11 cellular contexts compared by ENCODE assay signal in genomic region chr1:161074676-161075368, GRCh38. TPM values are rescaled to one million over a fixed set of nuclear protein-coding genes. Genes with fewer than 3 reads are reported as not detected.
DNase-seq lines count a peak whose midpoint lies in the region; TF ChIP-seq lines count a peak whose summit lies in the region.
"Had no signal": no experiment of that assay in that cellular context is flagged by ENCODE, and none has a peak within 500 bp of the region (broad histone marks: within the 10 kb centered on the region; RNA-seq: fewer than 3 reads in every experiment).

No MANE protein-coding gene starts in this region.

- peak overlapping the region; percentile 43 for H3K27ac Mint-ChIP-seq in neural progenitor cell

- H3K79me2 ChIP-seq in neural progenitor cell (ENCODE audit: low read depth), result no peaks in the 10 kb centered on the region

- H3K4me3 Mint-ChIP-seq in neural progenitor cell, result no peak overlapping the region
- H3K4me3 Mint-ChIP-seq: activated T-cell treated with anti-CD3 and anti-CD28 coated beads, Interleukin-2, amount 50 U/mL, for 4 hours had no signal

- H3K4me1 ChIP-seq in neural progenitor cell, result no peaks in the 10 kb centered on the region
- H3K4me1 ChIP-seq: gastrocnemius medialis, right atrium auricular region had no signal

- H3K9me3 Mint-ChIP-seq in neural progenitor cell, result peaks cover 3% of the 10 kb centered on the region
- H3K9me3 Mint-ChIP-seq: activated T-cell treated with anti-CD3 and anti-CD28 coated beads, Interleukin-2, amount 50 U/mL, for 4 hours had no signal

- no peaks in the 10 kb centered on the region for H3K9me3 ChIP-seq in WERI-Rb-1 (ENCODE audit: severe bottlenecking)
- no peaks in the 10 kb centered on the region for H3K9me3 ChIP-seq in neural progenitor cell (ENCODE audit: low read depth)
- H3K9me3 ChIP-seq: gastrocnemius medialis, right atrium auricular region had no signal

- H3K27ac ChIP-seq in WERI-Rb-1, result no peak overlapping the region
- no peak overlapping the region for H3K27ac ChIP-seq in neural progenitor cell
- H3K27ac ChIP-seq: gastrocnemius medialis, right atrium auricular region had no signal

- H3K27me3 ChIP-seq in WERI-Rb-1 (ENCODE audit: insufficient read depth, low read depth, severe bottlenecking) (no peaks in the 10 kb centered on the region), neural progenitor cell (no peaks in the 10 kb centered on the region)
- H3K27me3 ChIP-seq: gastrocnemius medialis, right atrium auricular region had no signal

- H4K20me1 ChIP-seq in neural progenitor cell (ENCODE audit: low read depth), result no peaks in the 10 kb centered on the region

- H3K36me3 ChIP-seq in WERI-Rb-1 (no peaks in the 10 kb centered on the region), neural progenitor cell (no peaks in the 10 kb centered on the region)
- H3K36me3 ChIP-seq: gastrocnemius medialis, right atrium auricular region had no signal

- no peak overlapping the region for H3K4me2 ChIP-seq in neural progenitor cell

- peaks cover 15% of the 10 kb centered on the region for H3K4me1 Mint-ChIP-seq in neural progenitor cell

- no peak overlapping the region for H3K9ac ChIP-seq in neural progenitor cell

- H3K36me3 Mint-ChIP-seq in neural progenitor cell, result no peaks in the 10 kb centered on the region
- H3K36me3 Mint-ChIP-seq: CD4-positive, CD25-positive, alpha-beta regulatory T cell had no signal

- H3K27me3 Mint-ChIP-seq in neural progenitor cell (ENCODE audit: insufficient read depth, low read depth), result peaks cover 5% of the 10 kb centered on the region

- no peak overlapping the region for H3K4me3 ChIP-seq in WERI-Rb-1 (ENCODE audit: low read depth, low read length)
- H3K4me3 ChIP-seq in neural progenitor cell, result no peak overlapping the region
- H3K4me3 ChIP-seq: gastrocnemius medialis, right atrium auricular region had no signal

- no peak overlapping the region for H2AFZ ChIP-seq in neural progenitor cell (replicated peaks)

- no peak for TF ChIP-seq CTCF in WERI-Rb-1 (IDR thresholded peaks at IDR 0.05; ENCODE audit: low read depth, low read length)
- no peak for TF ChIP-seq CTCF in neural progenitor cell (IDR thresholded peaks at IDR 0.05)

- no peaks in the 10 kb centered on the region for H3F3A ChIP-seq in neural progenitor cell (ENCODE audit: low read depth)

- DNase-seq in HPDE6-E6E7 (ENCODE audit: extremely low spot score), result peak; percentile 99
- DNase-seq in WERI-Rb-1, result peak; percentile 50
- DNase-seq in neural progenitor cell (ENCODE audit: low spot score), result no peak
- DNase-seq in stimulated activated CD4-positive, alpha-beta T cell treated with anti-CD3 and anti-CD28 coated beads, Interleukin-4, amount 100 ng/mL, for 4 hours, result no peak
- no peak for DNase-seq in mesenteric fat pad (ENCODE audit: low spot score)
- DNase-seq: activated CD4-positive, alpha-beta T cell treated with anti-CD3 and anti-CD28 coated beads for 1 hour; activated T-cell treated with anti-CD3 and anti-CD28 coated beads, Interleukin-2, amount 50 U/mL, for 4 hours; CD4-positive, CD25-positive, alpha-beta regulatory T cell; gastrocnemius medialis; substantia nigra had no signal

RNA-seq across cellular contexts. Expression of gene ARHGAP30, which starts 5.1 kb away (rescaled TPM):
- total RNA-seq in neural progenitor cell (ENCODE audit: low replicate concordance) (0.06 TPM in 1 of 2 replicates, not detected in the other), mesenteric fat pad (26.0 TPM)

RNA-seq across cellular contexts. Expression of gene NECTIN4, which starts 14.5 kb away (rescaled TPM):
- total RNA-seq in neural progenitor cell (ENCODE audit: low replicate concordance) (0.06 TPM in 1 of 2 replicates, not detected in the other), mesenteric fat pad (not detected)
- total RNA-seq: CD4-positive, CD25-positive, alpha-beta regulatory T cell; gastrocnemius medialis had no signal

RNA-seq across cellular contexts. Expression of gene KLHDC9, which starts 23.3 kb away (rescaled TPM):
- total RNA-seq in neural progenitor cell (ENCODE audit: low replicate concordance), result 12.6 and 22.6 TPM in 2 replicates
- total RNA-seq in mesenteric fat pad, result not detected
- total RNA-seq: CD4-positive, CD25-positive, alpha-beta regulatory T cell had no signal

RNA-seq across cellular contexts. Expression of gene USF1, which starts 29.0 kb away (rescaled TPM):
- total RNA-seq in neural progenitor cell (ENCODE audit: low replicate concordance), result 74.4 and 103 TPM in 2 replicates
- 57.9 TPM for total RNA-seq in mesenteric fat pad

RNA-seq across cellular contexts. Expression of gene TSTD1, which starts 36.1 kb away (rescaled TPM):
- total RNA-seq in neural progenitor cell (ENCODE audit: low replicate concordance) (29.9 and 59.9 TPM in 2 replicates), mesenteric fat pad (11.0 TPM)

Comparison
In these comparisons a context has a peak if more than half of its experiments do, and no peak if none do; other contexts are left out.
1. DNase-seq: peak in HPDE6-E6E7 (single experiment) and WERI-Rb-1 (single experiment); none in neural progenitor cell (single experiment), stimulated activated CD4-positive, alpha-beta T cell treated with anti-CD3 and anti-CD28 coated beads, Interleukin-4, amount 100 ng/mL, for 4 hours (0 of 2) and mesenteric fat pad (single experiment).
2. RNA of gene ARHGAP30, which starts 5.1 kb away (total RNA-seq): 26.0 TPM in mesenteric fat pad (single experiment); 0.06 TPM in neural progenitor cell; every median in the first group is over 10 times any median in the second.
3. RNA of gene KLHDC9, which starts 23.3 kb away (total RNA-seq): 12.6 to 22.6 TPM in neural progenitor cell; not detected in mesenteric fat pad (single experiment); every median in the first group is over 10 times any median in the second.